ENCODE assay signal across 1 cellular context in the genomic region with DNA sequence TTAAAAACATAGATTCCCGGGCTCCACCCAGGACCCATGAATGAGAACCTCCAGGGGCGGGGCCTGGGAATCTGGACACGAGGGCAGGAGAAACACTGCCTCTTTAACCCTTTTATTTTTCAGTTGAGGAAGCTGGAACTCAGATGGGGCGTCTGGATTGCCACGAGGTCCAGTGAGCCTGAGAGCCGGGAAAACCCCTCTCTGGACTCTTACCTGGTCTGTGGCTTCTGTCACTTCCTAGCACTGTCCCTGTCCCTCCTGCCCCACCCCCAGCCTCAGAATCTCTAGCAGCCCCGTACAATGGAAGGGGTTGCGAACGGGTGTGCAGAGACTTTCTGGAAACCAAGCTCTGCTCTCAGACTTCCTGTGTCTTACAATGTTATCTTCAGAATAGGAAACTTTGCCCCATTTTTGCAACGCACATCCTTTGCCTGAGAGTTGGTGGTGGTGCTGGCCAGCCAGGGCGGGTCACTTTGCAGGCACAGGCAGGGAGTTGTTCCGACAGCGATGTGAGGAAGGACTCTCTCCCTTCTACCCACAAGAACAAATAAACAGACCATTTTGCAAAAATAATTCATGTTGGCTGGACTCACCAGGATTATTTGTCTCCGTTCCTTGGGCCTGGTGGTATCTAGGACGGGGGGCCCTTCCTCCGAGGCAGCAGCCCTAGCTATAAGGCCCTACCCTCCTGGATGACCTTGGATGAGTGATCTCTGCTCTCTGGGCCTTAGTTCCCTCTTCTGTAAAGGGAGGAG.
TF ChIP-seq lines count a peak whose summit lies in the region.

No MANE protein-coding gene starts in this region.

TF ChIP-seq in WTC11, 78 proteins besides CTCF, POLR2A, EP300 and RAD21 (continued from another document):
- TF ChIP-seq ZNF281 (CRISPR knock-in tag; IDR thresholded peaks at IDR 0.05) (no peak), FOXP1 (CRISPR knock-in tag; IDR thresholded peaks at IDR 0.05; ENCODE audit: borderline replicate concordance) (no peak), NFE2L1 (CRISPR knock-in tag; IDR thresholded peaks at IDR 0.05) (no peak), ELF4 (CRISPR knock-in tag; IDR thresholded peaks at IDR 0.05; ENCODE audit: low read depth) (no peak)
- TF ChIP-seq, protein P1, sequence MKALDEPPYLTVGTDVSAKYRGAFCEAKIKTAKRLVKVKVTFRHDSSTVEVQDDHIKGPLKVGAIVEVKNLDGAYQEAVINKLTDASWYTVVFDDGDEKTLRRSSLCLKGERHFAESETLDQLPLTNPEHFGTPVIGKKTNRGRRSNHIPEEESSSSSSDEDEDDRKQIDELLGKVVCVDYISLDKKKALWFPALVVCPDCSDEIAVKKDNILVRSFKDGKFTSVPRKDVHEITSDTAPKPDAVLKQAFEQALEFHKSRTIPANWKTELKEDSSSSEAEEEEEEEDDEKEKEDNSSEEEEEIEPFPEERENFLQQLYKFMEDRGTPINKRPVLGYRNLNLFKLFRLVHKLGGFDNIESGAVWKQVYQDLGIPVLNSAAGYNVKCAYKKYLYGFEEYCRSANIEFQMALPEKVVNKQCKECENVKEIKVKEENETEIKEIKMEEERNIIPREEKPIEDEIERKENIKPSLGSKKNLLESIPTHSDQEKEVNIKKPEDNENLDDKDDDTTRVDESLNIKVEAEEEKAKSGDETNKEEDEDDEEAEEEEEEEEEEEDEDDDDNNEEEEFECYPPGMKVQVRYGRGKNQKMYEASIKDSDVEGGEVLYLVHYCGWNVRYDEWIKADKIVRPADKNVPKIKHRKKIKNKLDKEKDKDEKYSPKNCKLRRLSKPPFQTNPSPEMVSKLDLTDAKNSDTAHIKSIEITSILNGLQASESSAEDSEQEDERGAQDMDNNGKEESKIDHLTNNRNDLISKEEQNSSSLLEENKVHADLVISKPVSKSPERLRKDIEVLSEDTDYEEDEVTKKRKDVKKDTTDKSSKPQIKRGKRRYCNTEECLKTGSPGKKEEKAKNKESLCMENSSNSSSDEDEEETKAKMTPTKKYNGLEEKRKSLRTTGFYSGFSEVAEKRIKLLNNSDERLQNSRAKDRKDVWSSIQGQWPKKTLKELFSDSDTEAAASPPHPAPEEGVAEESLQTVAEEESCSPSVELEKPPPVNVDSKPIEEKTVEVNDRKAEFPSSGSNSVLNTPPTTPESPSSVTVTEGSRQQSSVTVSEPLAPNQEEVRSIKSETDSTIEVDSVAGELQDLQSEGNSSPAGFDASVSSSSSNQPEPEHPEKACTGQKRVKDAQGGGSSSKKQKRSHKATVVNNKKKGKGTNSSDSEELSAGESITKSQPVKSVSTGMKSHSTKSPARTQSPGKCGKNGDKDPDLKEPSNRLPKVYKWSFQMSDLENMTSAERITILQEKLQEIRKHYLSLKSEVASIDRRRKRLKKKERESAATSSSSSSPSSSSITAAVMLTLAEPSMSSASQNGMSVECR (CRISPR knock-in tag; IDR thresholded peaks at IDR 0.05; ENCODE audit: borderline replicate concordance): no peak
